In the genomic region with DNA sequence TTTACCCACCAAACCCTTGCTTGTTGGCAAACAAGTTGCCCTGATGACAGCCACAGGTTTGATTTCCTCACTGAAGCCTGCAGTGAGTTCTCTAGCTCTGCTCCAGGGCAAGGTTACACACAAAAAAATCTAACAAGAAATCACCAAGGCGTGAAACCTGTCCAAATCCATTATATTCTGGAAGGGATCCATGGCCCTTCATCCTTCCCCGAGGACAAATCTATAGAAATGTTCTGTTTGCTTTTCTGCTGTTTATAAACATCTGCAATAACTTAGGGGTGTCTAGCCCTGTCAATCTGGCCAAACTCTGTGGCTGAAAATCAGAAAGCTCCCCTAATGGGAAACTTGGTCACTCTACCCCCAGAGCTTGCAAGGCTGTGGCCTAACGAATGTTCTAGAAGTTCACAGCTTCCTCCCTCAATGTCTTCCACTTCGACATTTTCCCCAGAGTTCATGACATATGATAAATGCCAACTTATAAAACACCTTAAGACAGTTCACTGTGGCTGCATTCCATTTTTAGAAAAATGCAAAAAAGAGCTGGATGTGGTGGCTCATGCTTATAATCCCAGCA, we compare ENCODE assay signal across 1 cellular context.
A peak's percentile ranks its signal among the peaks of the same experiment; 100 is the strongest.
TF ChIP-seq lines count a peak whose summit lies in the region.

No MANE protein-coding gene starts in this region.

TF ChIP-seq in GM12878, 131 proteins besides CTCF, POLR2A, EP300 and RAD21 (continued from another document):
- TF ChIP-seq, protein P1, sequence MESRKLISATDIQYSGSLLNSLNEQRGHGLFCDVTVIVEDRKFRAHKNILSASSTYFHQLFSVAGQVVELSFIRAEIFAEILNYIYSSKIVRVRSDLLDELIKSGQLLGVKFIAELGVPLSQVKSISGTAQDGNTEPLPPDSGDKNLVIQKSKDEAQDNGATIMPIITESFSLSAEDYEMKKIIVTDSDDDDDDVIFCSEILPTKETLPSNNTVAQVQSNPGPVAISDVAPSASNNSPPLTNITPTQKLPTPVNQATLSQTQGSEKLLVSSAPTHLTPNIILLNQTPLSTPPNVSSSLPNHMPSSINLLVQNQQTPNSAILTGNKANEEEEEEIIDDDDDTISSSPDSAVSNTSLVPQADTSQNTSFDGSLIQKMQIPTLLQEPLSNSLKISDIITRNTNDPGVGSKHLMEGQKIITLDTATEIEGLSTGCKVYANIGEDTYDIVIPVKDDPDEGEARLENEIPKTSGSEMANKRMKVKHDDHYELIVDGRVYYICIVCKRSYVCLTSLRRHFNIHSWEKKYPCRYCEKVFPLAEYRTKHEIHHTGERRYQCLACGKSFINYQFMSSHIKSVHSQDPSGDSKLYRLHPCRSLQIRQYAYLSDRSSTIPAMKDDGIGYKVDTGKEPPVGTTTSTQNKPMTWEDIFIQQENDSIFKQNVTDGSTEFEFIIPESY (IDR thresholded peaks at IDR 0.05): no peak
- TF ChIP-seq PBX3 (IDR thresholded peaks at IDR 0.05; ENCODE audit: insufficient replicate concordance, low read depth, low read length) (peak; percentile 82), RELA (IDR thresholded peaks at IDR 0.05; ENCODE audit: borderline replicate concordance, partially characterized antibody) (no peak), NR2C2 (IDR thresholded peaks at IDR 0.05; ENCODE audit: borderline replicate concordance, control insufficient read depth, insufficient read length, low read depth) (no peak)
- TF ChIP-seq, protein P2, sequence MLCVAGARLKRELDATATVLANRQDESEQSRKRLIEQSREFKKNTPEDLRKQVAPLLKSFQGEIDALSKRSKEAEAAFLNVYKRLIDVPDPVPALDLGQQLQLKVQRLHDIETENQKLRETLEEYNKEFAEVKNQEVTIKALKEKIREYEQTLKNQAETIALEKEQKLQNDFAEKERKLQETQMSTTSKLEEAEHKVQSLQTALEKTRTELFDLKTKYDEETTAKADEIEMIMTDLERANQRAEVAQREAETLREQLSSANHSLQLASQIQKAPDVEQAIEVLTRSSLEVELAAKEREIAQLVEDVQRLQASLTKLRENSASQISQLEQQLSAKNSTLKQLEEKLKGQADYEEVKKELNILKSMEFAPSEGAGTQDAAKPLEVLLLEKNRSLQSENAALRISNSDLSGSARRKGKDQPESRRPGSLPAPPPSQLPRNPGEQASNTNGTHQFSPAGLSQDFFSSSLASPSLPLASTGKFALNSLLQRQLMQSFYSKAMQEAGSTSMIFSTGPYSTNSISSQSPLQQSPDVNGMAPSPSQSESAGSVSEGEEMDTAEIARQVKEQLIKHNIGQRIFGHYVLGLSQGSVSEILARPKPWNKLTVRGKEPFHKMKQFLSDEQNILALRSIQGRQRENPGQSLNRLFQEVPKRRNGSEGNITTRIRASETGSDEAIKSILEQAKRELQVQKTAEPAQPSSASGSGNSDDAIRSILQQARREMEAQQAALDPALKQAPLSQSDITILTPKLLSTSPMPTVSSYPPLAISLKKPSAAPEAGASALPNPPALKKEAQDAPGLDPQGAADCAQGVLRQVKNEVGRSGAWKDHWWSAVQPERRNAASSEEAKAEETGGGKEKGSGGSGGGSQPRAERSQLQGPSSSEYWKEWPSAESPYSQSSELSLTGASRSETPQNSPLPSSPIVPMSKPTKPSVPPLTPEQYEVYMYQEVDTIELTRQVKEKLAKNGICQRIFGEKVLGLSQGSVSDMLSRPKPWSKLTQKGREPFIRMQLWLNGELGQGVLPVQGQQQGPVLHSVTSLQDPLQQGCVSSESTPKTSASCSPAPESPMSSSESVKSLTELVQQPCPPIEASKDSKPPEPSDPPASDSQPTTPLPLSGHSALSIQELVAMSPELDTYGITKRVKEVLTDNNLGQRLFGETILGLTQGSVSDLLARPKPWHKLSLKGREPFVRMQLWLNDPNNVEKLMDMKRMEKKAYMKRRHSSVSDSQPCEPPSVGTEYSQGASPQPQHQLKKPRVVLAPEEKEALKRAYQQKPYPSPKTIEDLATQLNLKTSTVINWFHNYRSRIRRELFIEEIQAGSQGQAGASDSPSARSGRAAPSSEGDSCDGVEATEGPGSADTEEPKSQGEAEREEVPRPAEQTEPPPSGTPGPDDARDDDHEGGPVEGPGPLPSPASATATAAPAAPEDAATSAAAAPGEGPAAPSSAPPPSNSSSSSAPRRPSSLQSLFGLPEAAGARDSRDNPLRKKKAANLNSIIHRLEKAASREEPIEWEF (IDR thresholded peaks at IDR 0.05; ENCODE audit: insufficient replicate concordance, low read depth, low read length): peak; percentile 77
